In the genomic region with DNA sequence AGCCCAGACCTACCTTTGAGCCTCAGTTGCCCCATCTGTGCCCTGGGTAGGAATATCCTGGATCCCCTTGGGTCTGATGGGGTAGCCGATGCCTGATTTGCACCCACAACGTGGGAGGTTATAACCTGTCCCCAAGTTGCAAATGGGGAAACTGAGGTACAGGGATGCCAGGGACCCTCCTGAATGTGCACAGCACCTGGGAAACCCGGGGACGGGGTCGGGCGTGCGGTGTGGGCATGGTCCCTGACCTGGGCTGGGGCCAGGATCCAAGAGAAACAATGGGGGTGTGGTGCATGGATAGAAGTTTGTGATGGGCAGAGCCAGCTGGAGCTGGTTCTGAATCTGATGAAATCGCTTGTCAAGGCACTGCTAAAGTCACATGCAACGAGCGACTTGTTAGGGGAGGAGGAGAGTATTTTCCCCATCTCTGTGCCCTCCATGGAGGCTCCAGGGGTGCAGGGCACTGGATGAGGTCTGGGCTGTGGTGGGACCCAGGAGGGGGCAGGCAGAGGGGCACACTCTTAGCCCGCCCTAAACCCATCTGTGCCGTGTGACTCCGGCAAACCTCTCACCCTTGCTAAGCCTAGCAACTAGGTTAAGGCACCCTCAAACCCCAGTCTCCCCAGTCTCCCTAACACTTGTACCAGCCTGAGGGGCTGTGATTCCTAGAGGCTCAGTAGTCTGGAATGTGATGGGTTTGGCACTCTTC, we compare ENCODE assay signal across 7 cellular contexts. TPM values are rescaled to one million over a fixed set of nuclear protein-coding genes. Genes with fewer than 3 reads are reported as not detected.
DNase-seq lines count a peak whose midpoint lies in the region; TF ChIP-seq lines count a peak whose summit lies in the region.
"Had no signal": no experiment of that assay in that cellular context is flagged by ENCODE, and none has a peak within 500 bp of the region (broad histone marks: within the 10 kb centered on the region; RNA-seq: fewer than 3 reads in every experiment).

No MANE protein-coding gene starts in this region.

- TF ChIP-seq CTCF in tibial nerve (IDR thresholded peaks at IDR 0.05), result no peak

- H3K4me3 ChIP-seq in NT2/D1 (ENCODE audit: insufficient read length, low read depth), result peak overlapping the region; percentile 13
- peak overlapping the region in 2 of 4 donors; percentile 1 to 35 for H3K4me3 ChIP-seq in tibial nerve

- peak overlapping the region in 3 of 4 donors; percentile 17 to 65 (median 41) for H3K27ac ChIP-seq in tibial nerve

- no peak for TF ChIP-seq POLR2A in tibial nerve (IDR thresholded peaks at IDR 0.05)

- H3K9ac ChIP-seq in NT2/D1 (ENCODE audit: insufficient read length, low read depth), result no peak overlapping the region

- H3K27me3 ChIP-seq in NT2/D1 (ENCODE audit: insufficient read depth, insufficient read length) (peaks cover 40% of the 10 kb centered on the region), tibial nerve (no peaks in the 10 kb centered on the region)

- H3K36me3 ChIP-seq in NT2/D1 (ENCODE audit: insufficient read depth, insufficient read length, low read length), result no peaks in the 10 kb centered on the region
- no peaks in the 10 kb centered on the region for H3K36me3 ChIP-seq in tibial nerve

- H3K9me3 ChIP-seq in NT2/D1 (ENCODE audit: insufficient read depth, low read length) (no peaks in the 10 kb centered on the region), tibial nerve (no peaks in the 10 kb centered on the region)

- no peak for DNase-seq in NT2/D1 (ENCODE audit: low read depth, low spot score)
- DNase-seq in fibroblast of the conjunctiva (ENCODE audit: low read depth), result peak; percentile 94
- peak; percentile 22 to 54 for DNase-seq in tibial nerve (ENCODE audit: low spot score in 2 of 2)
- no peak for DNase-seq in NCI-H187 treated with DMSO at 0.1 percent for 48 hours (lab: John Stamatoyannopoulos, UW)
- no peak for DNase-seq in NCI-H2171 (lab: John Stamatoyannopoulos, UW)
- DNase-seq: NCI-H2171 treated with DMSO at 0.1 percent for 48 hours had no signal

- 76 to 84% methylated on average over 13 of the region's 13 CpGs for WGBS in tibial nerve, 2 donors

- TF ChIP-seq EP300 in tibial nerve (IDR thresholded peaks at IDR 0.05), result peak in 1 of 2 donors; percentile 43

- H3K4me1 ChIP-seq in NT2/D1 (ENCODE audit: insufficient read depth, insufficient read length) (peaks cover 12% of the 10 kb centered on the region), tibial nerve (peaks cover 0 to 33% (median 10%) of the 10 kb centered on the region in 4 donors)

RNA-seq across cellular contexts. Expression of gene GDF15, which starts 0.7 kb away (rescaled TPM):
- 10 to 100 TPM in 2 of 4 donors, 1 to 10 TPM in 2; 4.2 to 31.0 (median 13.2) TPM for total RNA-seq in tibial nerve

RNA-seq across cellular contexts. Expression of gene LRRC25, which starts 10.7 kb away (rescaled TPM):
- total RNA-seq in tibial nerve, result 10 to 100 TPM in 2 of 4 donors, 1 to 10 TPM in 2; 9.0 to 13.8 (median 9.8) TPM
- total RNA-seq: pulmonary artery endothelial cell had no signal

RNA-seq across cellular contexts. Expression of gene SSBP4, which starts 32.5 kb away (rescaled TPM):
- 100 to 1,000 TPM in 1 of 4 donors, 10 to 100 TPM in 3; 67.4 to 172 (median 84.2) TPM for total RNA-seq in tibial nerve

RNA-seq across cellular contexts. Expression of gene PGPEP1, which starts 46.3 kb away (rescaled TPM):
- 10 to 100 TPM; 15.9 to 27.9 (median 20.1) TPM for total RNA-seq in tibial nerve

RNA-seq across cellular contexts. Expression of gene ISYNA1, which starts 51.2 kb away (rescaled TPM):
- total RNA-seq in tibial nerve, result 10 to 100 TPM; 43.5 to 82.2 (median 52.4) TPM

Comparison
In these comparisons a context has a peak if more than half of its experiments do, and no peak if none do; other contexts are left out.
1. DNase-seq: peak in fibroblast of the conjunctiva (single experiment) and tibial nerve (2 of 2); none in NT2/D1 (single experiment), NCI-H187 treated with DMSO at 0.1 percent for 48 hours (single experiment) and NCI-H2171 (single experiment).